1 cellular context compared by ENCODE assay signal in genomic region chr5:159951834-159952233, GRCh38.
TF ChIP-seq lines count a peak whose summit lies in the region.

No MANE protein-coding gene starts in this region.

TF ChIP-seq in IMR-90, 13 proteins besides CTCF, POLR2A, EP300 and RAD21:
- TF ChIP-seq FOS (IDR thresholded peaks at IDR 0.05; ENCODE audit: low read depth, low read length) (peak; percentile 61; the same call in 1 of the 2 replicates), MXI1 (IDR thresholded peaks at IDR 0.05; ENCODE audit: borderline replicate concordance, low read depth, low read length) (no peak)
